In the genomic region with DNA sequence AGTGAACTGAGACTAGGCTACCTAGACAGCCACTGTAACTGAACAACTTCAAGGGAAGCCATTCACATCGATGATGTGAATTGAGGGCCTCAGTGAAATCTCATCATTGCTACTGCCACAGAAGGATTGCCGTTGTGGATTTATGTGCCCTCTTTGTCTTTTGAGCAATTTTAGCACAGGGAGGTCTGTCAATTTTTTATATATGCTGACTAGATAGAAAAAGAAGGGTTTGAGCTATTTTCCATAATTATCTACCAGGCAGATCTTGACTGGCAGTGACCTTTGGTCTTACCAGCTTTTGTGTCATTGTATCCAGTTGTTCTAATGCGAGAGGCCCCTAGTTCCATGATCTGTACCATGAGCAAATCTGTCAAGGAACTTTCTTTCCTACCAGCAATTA, we compare ENCODE assay signal across 2 cellular contexts.
TF ChIP-seq lines count a peak whose summit lies in the region.

No MANE protein-coding gene starts in this region.

TF ChIP-seq in HepG2, 621 proteins besides CTCF, POLR2A, EP300 and RAD21:
- TF ChIP-seq MIXL1 (CRISPR knock-in tag; IDR thresholded peaks at IDR 0.05) (no peak), SAFB2 (CRISPR knock-in tag; IDR thresholded peaks at IDR 0.05; ENCODE audit: borderline replicate concordance, low read depth) (no peak), ZNF644 (CRISPR knock-in tag; IDR thresholded peaks at IDR 0.05; ENCODE audit: low read depth) (peak; percentile 53; the same call in 1 of the 2 replicates), MAFF (IDR thresholded peaks at IDR 0.05; ENCODE audit: low read depth, low read length) (peak; percentile 68), HNF4G (IDR thresholded peaks at IDR 0.05; ENCODE audit: borderline replicate concordance, low read depth, low read length) (peak; percentile 37; the same call in 1 of the 2 replicates), HNF4G (CRISPR knock-in tag; IDR thresholded peaks at IDR 0.05; ENCODE audit: borderline replicate concordance, low read depth) (no peak), MAFK (conservative IDR thresholded peaks at IDR 0.05 in 1 of 2, IDR thresholded peaks at IDR 0.05 in 1 of 2; ENCODE audit: low read length in 2 of 2) (peak; percentile 57 to 79), HNF4A (CRISPR knock-in tag; IDR thresholded peaks at IDR 0.05) (peak; percentile 45), SOX13 (IDR thresholded peaks at IDR 0.05) (no peak), SOX13 (CRISPR knock-in tag; conservative IDR thresholded peaks at IDR 0.05 in 1 of 2, IDR thresholded peaks at IDR 0.05 in 1 of 2) (0 out of 4 replicates have a peak, but pooled peaks of 1 of the 2 experiments have one; percentile 32)
- TF ChIP-seq, protein P1, sequence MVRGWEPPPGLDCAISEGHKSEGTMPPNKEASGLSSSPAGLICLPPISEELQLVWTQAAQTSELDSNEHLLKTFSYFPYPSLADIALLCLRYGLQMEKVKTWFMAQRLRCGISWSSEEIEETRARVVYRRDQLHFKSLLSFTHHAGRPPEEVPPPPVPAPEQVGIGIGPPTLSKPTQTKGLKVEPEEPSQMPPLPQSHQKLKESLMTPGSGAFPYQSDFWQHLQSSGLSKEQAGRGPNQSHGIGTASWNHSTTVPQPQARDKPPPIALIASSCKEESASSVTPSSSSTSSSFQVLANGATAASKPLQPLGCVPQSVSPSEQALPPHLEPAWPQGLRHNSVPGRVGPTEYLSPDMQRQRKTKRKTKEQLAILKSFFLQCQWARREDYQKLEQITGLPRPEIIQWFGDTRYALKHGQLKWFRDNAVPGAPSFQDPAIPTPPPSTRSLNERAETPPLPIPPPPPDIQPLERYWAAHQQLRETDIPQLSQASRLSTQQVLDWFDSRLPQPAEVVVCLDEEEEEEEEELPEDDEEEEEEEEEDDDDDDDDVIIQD (CRISPR knock-in tag; IDR thresholded peaks at IDR 0.05; ENCODE audit: low read depth) = 0 out of 2 replicates have a peak, but pooled peaks have one; percentile 14
TF ChIP-seq in HepG2: peak in this region for 7.

TF ChIP-seq in K562, 482 proteins besides CTCF, POLR2A, EP300 and RAD21:
- peak; percentile 8; the same call in 1 of the 2 replicates for TF ChIP-seq ZNF316 (IDR thresholded peaks at IDR 0.05)
- TF ChIP-seq C11orf30 (IDR thresholded peaks at IDR 0.05; ENCODE audit: low read depth) = peak; percentile 25; the same call in 1 of the 2 replicates
- TF ChIP-seq FUS (optimal IDR thresholded peaks at IDR 0.05; ENCODE audit: low read depth, low read length) = no peak
